ENCODE assay signal across 10 cellular contexts in genomic region chr18:44682181-44682870, GRCh38. TPM values are rescaled to one million over a fixed set of nuclear protein-coding genes. Genes with fewer than 3 reads are reported as not detected.
DNase-seq lines count a peak whose midpoint lies in the region; ATAC-seq and TF ChIP-seq lines count a peak whose summit lies in the region.
"Had no signal": no experiment of that assay in that cellular context is flagged by ENCODE, and none has a peak within 500 bp of the region (broad histone marks: within the 10 kb centered on the region; RNA-seq: fewer than 3 reads in every experiment).

No MANE protein-coding gene starts in this region.

- no peak overlapping the region for H3K9ac ChIP-seq in HUES48 (ENCODE audit: low read depth, low read length)

- no peaks in the 10 kb centered on the region for H3K36me3 ChIP-seq in HUES48 (ENCODE audit: control insufficient read depth, insufficient read depth, low read length)
- H3K36me3 ChIP-seq in ectodermal cell (ENCODE audit: control insufficient read depth, insufficient read depth, low read length): no peaks in the 10 kb centered on the region
- no peaks in the 10 kb centered on the region for H3K36me3 ChIP-seq in osteoblast (ENCODE audit: insufficient read depth, low read length)

- ATAC-seq in HG03442 (IDR thresholded peaks at IDR 0.05; ENCODE audit: unreplicated experiment): no peak
- ATAC-seq in GM18511 (IDR thresholded peaks at IDR 0.05; ENCODE audit: unreplicated experiment): no peak
- ATAC-seq in GM19035 (IDR thresholded peaks at IDR 0.05; ENCODE audit: unreplicated experiment): no peak

- H3K4me3 ChIP-seq in HUES48 (ENCODE audit: low read depth, low read length) (peak overlapping the region; percentile 71), ectodermal cell (ENCODE audit: insufficient read depth, low read depth, low read length) (peak overlapping the region; percentile 87), osteoblast (ENCODE audit: insufficient read depth, low read length) (no peak overlapping the region)

- H3K27ac ChIP-seq in HUES48 (ENCODE audit: low read depth, low read length) (peak overlapping the region; percentile 87), ectodermal cell (ENCODE audit: insufficient read depth, low read depth, low read length, poor library complexity, severe bottlenecking) (no peak overlapping the region), osteoblast (ENCODE audit: low read depth, low read length) (no peak overlapping the region)

- H3K27me3 ChIP-seq in HUES48 (ENCODE audit: control insufficient read depth, insufficient read depth, low read length) (peaks cover 24% of the 10 kb centered on the region), ectodermal cell (ENCODE audit: control insufficient read depth, insufficient read depth, low read length, poor library complexity, severe bottlenecking) (no peaks in the 10 kb centered on the region), osteoblast (ENCODE audit: insufficient read depth, low read length) (peaks cover 26% of the 10 kb centered on the region)

- WGBS in ectodermal cell, 2 experiments: 6% methylated on average over 10 to 12 of the region's 12 CpGs

- no peaks in the 10 kb centered on the region for H4K20me1 ChIP-seq in osteoblast (ENCODE audit: insufficient read depth, low read length)

- H3K4me2 ChIP-seq in osteoblast (ENCODE audit: insufficient read depth, low read length): no peak overlapping the region

- DNase-seq in DMS 273 (lab: John Stamatoyannopoulos, UW; ENCODE audit: unreplicated experiment) (peak; percentile 80), osteoblast (ENCODE audit: insufficient read length, low spot score, missing footprints) (peak; percentile 76), KBM-7 (no peak)
- DNase-seq: dermis blood vessel endothelial cell; stimulated activated CD4-positive, alpha-beta T cell treated with anti-CD3 and anti-CD28 coated beads, Interleukin-15, amount 100 ng/mL, for 24 hours had no signal

- H3K9me3 ChIP-seq in HUES48 (ENCODE audit: control insufficient read depth, insufficient read depth, low read length) (no peaks in the 10 kb centered on the region), ectodermal cell (ENCODE audit: control insufficient read depth, low read length) (no peaks in the 10 kb centered on the region), osteoblast (ENCODE audit: low read depth, low read length) (no peaks in the 10 kb centered on the region)

- TF ChIP-seq CTCF in osteoblast (IDR thresholded peaks at IDR 0.05; ENCODE audit: extremely low read depth, low read depth, low read length): no peak

- in situ Hi-C loops in KBM-7 (cut with MboI; ENCODE audit: low pct_unique_long_range_greater_than_20kb, low sequenced_read_pairs): no loop called here

- no peak overlapping the region for H2AFZ ChIP-seq in osteoblast (ENCODE audit: low read length)

- no peaks in the 10 kb centered on the region for H3K79me2 ChIP-seq in osteoblast (ENCODE audit: insufficient read depth, low read length)

- H3K4me1 ChIP-seq in HUES48 (ENCODE audit: control insufficient read depth, insufficient read depth, low read length): peaks cover 34% of the 10 kb centered on the region
- peaks cover 33% of the 10 kb centered on the region for H3K4me1 ChIP-seq in ectodermal cell (ENCODE audit: control insufficient read depth, insufficient read depth, low read length)
- no peaks in the 10 kb centered on the region for H3K4me1 ChIP-seq in osteoblast (ENCODE audit: insufficient read depth, low read length)

RNA-seq across cellular contexts. Expression of gene SETBP1, which starts 1.6 kb away (rescaled TPM):
- polyA plus RNA-seq in ectodermal cell (2013, experiment 1 of 4): 19.5 TPM
- 20.0 TPM for polyA plus RNA-seq in ectodermal cell (2013, experiment 2 of 4)
- 14.1 TPM for polyA plus RNA-seq in ectodermal cell (2013, experiment 3 of 4)
- 16.9 TPM for polyA plus RNA-seq in ectodermal cell (2013, experiment 4 of 4)
- total RNA-seq in osteoblast: 22.8 and 23.0 TPM in 2 replicates
